17 cellular contexts compared by ENCODE assay signal in the genomic region with DNA sequence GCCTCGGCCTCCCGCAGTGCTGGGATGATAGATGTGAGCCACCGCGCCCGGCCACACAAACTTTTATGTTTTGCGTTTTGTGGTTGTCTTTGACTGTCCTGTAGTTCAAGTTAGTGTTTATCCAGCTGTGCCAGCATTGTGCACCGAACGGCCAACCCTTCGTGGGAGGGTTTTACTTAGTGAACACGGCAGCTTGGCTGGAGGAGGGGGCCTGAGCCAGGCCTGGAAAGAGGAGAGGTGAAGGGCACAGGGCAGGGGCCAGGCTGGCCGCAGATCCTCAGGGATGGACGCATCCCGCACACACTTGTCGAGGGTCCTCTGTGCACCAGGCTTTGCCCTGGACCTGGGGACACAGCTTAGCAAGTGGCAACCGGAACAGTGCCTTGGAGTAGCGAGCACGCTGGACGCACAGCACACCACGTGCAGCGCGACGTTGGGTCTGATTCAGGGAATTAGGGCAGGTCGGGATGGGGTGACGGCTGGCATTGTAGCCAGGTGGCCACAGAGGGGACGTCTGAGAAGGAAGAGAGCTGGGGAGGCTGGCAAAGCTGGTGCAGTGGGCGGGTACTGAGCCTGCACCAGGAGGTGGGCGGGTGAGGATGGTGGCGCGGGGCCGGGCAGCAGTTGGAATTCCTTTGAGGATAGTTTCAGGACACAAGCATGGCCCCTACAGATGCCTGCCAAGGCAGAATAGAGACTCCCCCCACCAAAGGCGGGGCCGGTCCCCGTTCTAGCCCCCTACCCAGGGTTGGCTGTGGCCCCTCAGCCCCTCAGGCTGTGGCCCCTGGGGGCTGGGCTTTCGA. TPM values are rescaled to one million over a fixed set of nuclear protein-coding genes. Genes with fewer than 3 reads are reported as not detected.
DNase-seq lines count a peak whose midpoint lies in the region; ATAC-seq and TF ChIP-seq lines count a peak whose summit lies in the region.
"Had no signal": no experiment of that assay in that cellular context is flagged by ENCODE, and none has a peak within 500 bp of the region (broad histone marks: within the 10 kb centered on the region; RNA-seq: fewer than 3 reads in every experiment).

No MANE protein-coding gene starts in this region.

- TF ChIP-seq CTCF in RWPE1 (conservative IDR thresholded peaks at IDR 0.05; ENCODE audit: low read depth), result no peak
- no peak for TF ChIP-seq CTCF in GM13977 (IDR thresholded peaks at IDR 0.05; ENCODE audit: extremely low read depth, insufficient read depth, missing control alignments)

- peaks cover 2% of the 10 kb centered on the region for H3K9me3 Mint-ChIP-seq in activated naive CD4-positive, alpha-beta T cell treated with anti-CD3 and anti-CD28 coated beads, Interleukin-2, amount 10 ng/mL, durations not matched to agents 7 days and 5 days

- no peak overlapping the region for H3K27ac Mint-ChIP-seq in activated naive CD4-positive, alpha-beta T cell treated with anti-CD3 and anti-CD28 coated beads, Interleukin-2, amount 10 ng/mL, durations not matched to agents 7 days and 5 days
- H3K27ac Mint-ChIP-seq: activated CD8-positive, alpha-beta T cell treated with anti-CD3 and anti-CD28 coated beads for 36 hours; GM23338 had no signal

- no peaks in the 10 kb centered on the region for H3K36me3 ChIP-seq in skeletal muscle satellite cell (ENCODE audit: insufficient read depth, low read length)
- H3K36me3 ChIP-seq: left ventricle myocardium inferior had no signal

- peaks cover 68% of the 10 kb centered on the region for H3K27me3 Mint-ChIP-seq in activated naive CD4-positive, alpha-beta T cell treated with anti-CD3 and anti-CD28 coated beads, Interleukin-2, amount 10 ng/mL, durations not matched to agents 7 days and 5 days

- POLR2A ChIA-PET in RWPE1 (lab: Yijun Ruan, JAX; ENCODE audit: low non-redundant PET), result no interaction called here

- no peak for ATAC-seq in HG03196 (IDR thresholded peaks at IDR 0.05; ENCODE audit: unreplicated experiment)
- ATAC-seq: activated CD8-positive, alpha-beta T cell treated with anti-CD3 and anti-CD28 coated beads for 36 hours; foreskin keratinocyte had no signal

- peak overlapping the region; percentile 37 for H3K27ac ChIP-seq in RWPE1
- H3K27ac ChIP-seq: foreskin keratinocyte, left ventricle myocardium inferior had no signal

- peaks cover 21% of the 10 kb centered on the region for H3K4me1 Mint-ChIP-seq in activated naive CD4-positive, alpha-beta T cell treated with anti-CD3 and anti-CD28 coated beads, Interleukin-2, amount 10 ng/mL, durations not matched to agents 7 days and 5 days
- H3K4me1 Mint-ChIP-seq: neural crest cell had no signal

- CTCF ChIA-PET in activated naive CD4-positive, alpha-beta T cell treated with anti-CD3 and anti-CD28 coated beads, Interleukin-2, amount 10 ng/mL, durations not matched to agents 7 days and 5 days (lab: Charles Lee), result interaction anchor here (1.0 to 1.5 kb wide), 3 partner anchors 9 to 165 kb away, joined by 3 to 5 read pairs (median 3); no protein-coding TSS in a partner anchor
- CTCF ChIA-PET in RWPE1 (lab: Yijun Ruan, JAX), result no interaction called here

- no peaks in the 10 kb centered on the region for H3K9me3 ChIP-seq in skeletal muscle satellite cell (replicated peaks; ENCODE audit: low read length)

- in situ Hi-C loops in GM13977 (cut with MboI; ENCODE audit: low pct_unique_long_range_greater_than_20kb, low sequenced_read_pairs, unreplicated experiment), result loop anchor here (10.0 kb wide), 1 partner anchor 165 kb away; no protein-coding TSS in a partner anchor

- no peaks in the 10 kb centered on the region for H3K36me3 Mint-ChIP-seq in activated naive CD4-positive, alpha-beta T cell treated with anti-CD3 and anti-CD28 coated beads, Interleukin-2, amount 10 ng/mL, durations not matched to agents 7 days and 5 days

- no peak overlapping the region for H3K9ac ChIP-seq in skeletal muscle satellite cell (ENCODE audit: low read depth, low read length)

- H3K4me3 Mint-ChIP-seq in activated naive CD4-positive, alpha-beta T cell treated with anti-CD3 and anti-CD28 coated beads, Interleukin-2, amount 10 ng/mL, durations not matched to agents 7 days and 5 days, result peak overlapping the region; percentile 35
- H3K4me3 Mint-ChIP-seq: activated CD8-positive, alpha-beta T cell treated with anti-CD3 and anti-CD28 coated beads for 36 hours; neural crest cell had no signal

- H3K4me2 ChIP-seq in skeletal muscle satellite cell (ENCODE audit: low read length), result peak overlapping the region; percentile 1

- H3K27me3 ChIP-seq in skeletal muscle satellite cell (ENCODE audit: control insufficient read depth, insufficient read depth, low read length), result peaks cover 23% of the 10 kb centered on the region
- H3K27me3 ChIP-seq: foreskin keratinocyte had no signal

- peaks cover 11% of the 10 kb centered on the region for H3K4me1 ChIP-seq in skeletal muscle satellite cell (ENCODE audit: control insufficient read depth, insufficient read depth, low read length)
- H3K4me1 ChIP-seq: foreskin keratinocyte had no signal

- H3K4me3 ChIP-seq in skeletal muscle satellite cell (ENCODE audit: low read length), result no peak overlapping the region
- H3K4me3 ChIP-seq: left ventricle myocardium inferior had no signal

- no peak for DNase-seq in activated naive CD4-positive, alpha-beta T cell treated with anti-CD3 and anti-CD28 coated beads, Interleukin-2, amount 10 ng/mL, durations not matched to agents 7 days and 5 days
- no peak for DNase-seq in activated naive CD4-positive, alpha-beta T cell treated with anti-CD3 and anti-CD28 coated beads, Interleukin-2, amount 50 U/mL, for 16 hours
- DNase-seq in RWPE1 (ENCODE audit: low spot score) (no peak), iPS-NIHi11 (ENCODE audit: low spot score) (peak; percentile 11), GM13977 (ENCODE audit: low spot score) (no peak), NOMO-1 treated with DMSO at 0.1 percent for 48 hours (lab: John Stamatoyannopoulos, UW; ENCODE audit: unreplicated experiment) (no peak)
- DNase-seq: activated CD8-positive, alpha-beta T cell treated with anti-CD3 and anti-CD28 coated beads for 36 hours; central memory CD4-positive, alpha-beta T cell; DMS53; foreskin keratinocyte; left ventricle myocardium inferior; NCI-H2171; Right ventricle myocardium superior had no signal

RNA-seq across cellular contexts. Expression of a gene that starts 13.4 kb away (rescaled TPM):
- 10.4 and 19.4 TPM in 2 replicates for total RNA-seq in skeletal muscle satellite cell (2012; rRNA removed)

RNA-seq across cellular contexts. Expression of a gene that starts 23.8 kb away (rescaled TPM):
- total RNA-seq in skeletal muscle satellite cell (2012; rRNA removed), result 8.1 and 8.4 TPM in 2 replicates

RNA-seq across cellular contexts. Expression of a gene that starts 24.4 kb away (rescaled TPM):
- 27.9 and 36.0 TPM in 2 replicates for total RNA-seq in skeletal muscle satellite cell (2012; rRNA removed)

RNA-seq across cellular contexts. Expression of a gene that starts 27.8 kb away (rescaled TPM):
- 178 and 201 TPM in 2 replicates for total RNA-seq in skeletal muscle satellite cell (2012; rRNA removed)

RNA-seq across cellular contexts. Expression of a gene that starts 57.9 kb away (rescaled TPM):
- 44.1 and 52.2 TPM in 2 replicates for total RNA-seq in skeletal muscle satellite cell (2012; rRNA removed)
